Comparison of ENCODE assay signal across 31 cellular contexts in the genomic region with DNA sequence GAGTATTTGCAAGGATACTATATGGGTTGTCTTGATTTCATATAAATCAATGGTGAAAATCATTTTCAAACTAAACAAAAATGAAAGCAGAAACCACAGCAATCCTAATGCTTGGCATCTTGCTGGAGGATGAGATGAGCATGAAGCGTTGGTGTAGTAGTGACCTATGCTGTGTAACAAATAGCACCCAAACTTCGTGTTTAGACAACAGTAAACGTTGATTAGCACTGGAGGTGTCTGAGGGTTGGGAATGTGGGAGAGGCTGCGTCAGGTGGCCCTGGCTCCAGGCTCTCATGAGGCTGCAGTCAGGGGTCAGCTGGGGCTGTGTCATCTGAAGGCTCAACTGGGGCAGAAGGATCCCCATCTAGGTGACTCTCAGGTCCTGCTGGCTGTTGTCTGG.
"Had no signal": no experiment of that assay in that cellular context is flagged by ENCODE, and none has a peak within 500 bp of the region (broad histone marks: within the 10 kb centered on the region; RNA-seq: fewer than 3 reads in every experiment).

No MANE protein-coding gene starts in this region.

- DNase-seq: activated B cell treated with CpG ODN at 0.5 μM for 24 hours; activated CD4-positive, alpha-beta memory T cell treated with anti-CD3 and anti-CD28 coated beads, Interleukin-2, amount 10 ng/mL, durations not matched to agents 7 days and 5 days; activated CD4-positive, alpha-beta T cell treated with anti-CD3 and anti-CD28 coated beads for 1 hour; activated CD4-positive, alpha-beta T cell treated with anti-CD3 and anti-CD28 coated beads for 36 hours; activated CD4-positive, alpha-beta T cell treated with anti-CD3 and anti-CD28 coated beads for 48 hours; activated CD4-positive, alpha-beta T cell treated with anti-CD3 and anti-CD28 coated beads, Interleukin-2, amount 10 ng/mL, durations not matched to agents 7 days and 5 days; activated CD4-positive, alpha-beta T cell treated with anti-CD3 and anti-CD28 coated beads, Interleukin-2, amount 50 U/mL, for 48 hours; activated CD8-positive, alpha-beta memory T cell treated with anti-CD3 and anti-CD28 coated beads for 24 hours; activated CD8-positive, alpha-beta memory T cell treated with anti-CD3 and anti-CD28 coated beads, Interleukin-2, amount 10 ng/mL, durations not matched to agents 7 days and 5 days; activated CD8-positive, alpha-beta memory T cell treated with anti-CD3 and anti-CD28 coated beads, Interleukin-2, amount 50 U/mL, for 48 hours; activated CD8-positive, alpha-beta T cell treated with anti-CD3 and anti-CD28 coated beads, Interleukin-2, amount 10 ng/mL, durations not matched to agents 7 days and 5 days; activated effector memory CD4-positive, alpha-beta T cell treated with Interleukin-2 at 50 U/mL for 16 hours; activated gamma-delta T cell; activated naive CD4-positive, alpha-beta T cell treated with anti-CD3 and anti-CD28 coated beads, Interleukin-2, amount 10 ng/mL, durations not matched to agents 7 days and 5 days; activated naive CD4-positive, alpha-beta T cell treated with Interleukin-2 at 50 U/mL for 16 hours; activated naive CD8-positive, alpha-beta T cell treated with anti-CD3 and anti-CD28 coated beads, Interleukin-2, amount 10 ng/mL, durations not matched to agents 7 days and 5 days; activated naive CD8-positive, alpha-beta T cell treated with anti-CD3 and anti-CD28 coated beads, Interleukin-2, amount 50 U/mL, for 24 hours; activated T-cell treated with anti-CD3 and anti-CD28 coated beads, Interleukin-2, amount 50 U/mL, for 24 hours; activated T-cell treated with anti-CD3 and anti-CD28 coated beads, Interleukin-2, amount 50 U/mL, for 48 hours; amygdala; anterior cingulate cortex; body of pancreas; brain microvascular endothelial cell; central memory CD4-positive, alpha-beta T cell; T-helper 1 cell; T-helper 2 cell; T-helper 9 cell had no signal

- H3K4me3 ChIP-seq: body of pancreas, breast epithelium had no signal

- H3K4me1 ChIP-seq: body of pancreas, breast epithelium had no signal

- FAIRE-seq: astrocyte, TTC549 had no signal

- H3K27ac ChIP-seq: body of pancreas, brain microvascular endothelial cell, breast epithelium, VCaP had no signal

- ATAC-seq: activated CD4-positive, alpha-beta T cell treated with anti-CD3 and anti-CD28 coated beads for 36 hours; activated CD8-positive, alpha-beta memory T cell treated with anti-CD3 and anti-CD28 coated beads, Interleukin-2, amount 10 ng/mL, durations not matched to agents 7 days and 5 days; activated CD8-positive, alpha-beta T cell treated with anti-CD3 and anti-CD28 coated beads, Interleukin-2, amount 10 ng/mL, durations not matched to agents 7 days and 5 days; activated naive CD8-positive, alpha-beta T cell treated with anti-CD3 and anti-CD28 coated beads, Interleukin-2, amount 50 U/mL, for 24 hours; body of pancreas had no signal

- H3K36me3 ChIP-seq: brain microvascular endothelial cell, breast epithelium had no signal

- H3K27me3 ChIP-seq: body of pancreas had no signal
